In the genomic region with DNA sequence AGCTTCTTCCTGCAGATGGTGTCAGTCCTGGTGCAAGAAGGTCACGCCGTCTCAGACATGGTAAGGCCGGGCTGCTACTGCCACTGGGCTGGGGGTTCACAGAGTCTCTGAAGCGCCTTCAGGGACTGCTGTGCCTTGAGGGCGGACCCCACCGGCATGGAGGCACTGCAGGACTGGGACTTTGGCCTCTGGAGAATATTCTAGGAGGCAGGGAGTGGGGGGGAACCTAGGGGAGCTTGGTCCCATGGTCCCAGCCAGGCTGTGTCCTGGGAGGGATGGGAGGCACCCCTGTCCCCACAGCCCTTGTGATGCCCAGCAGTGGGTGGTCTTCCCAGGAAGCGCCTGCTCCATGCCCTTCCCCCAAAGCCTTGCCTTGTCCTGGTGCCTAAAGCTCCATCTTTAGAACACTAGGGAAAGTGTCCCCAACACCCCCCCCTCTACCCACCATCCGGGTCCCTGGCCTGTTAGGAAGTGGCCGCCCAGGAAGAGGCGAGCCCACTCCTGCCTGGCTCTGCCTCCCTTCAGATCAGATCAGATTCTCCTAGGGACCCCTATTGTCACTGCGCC, we compare ENCODE assay signal across 26 cellular contexts. TPM values are rescaled to one million over a fixed set of nuclear protein-coding genes. Genes with fewer than 3 reads are reported as not detected.
DNase-seq lines count a peak whose midpoint lies in the region; ATAC-seq, FAIRE-seq and TF ChIP-seq lines count a peak whose summit lies in the region.
"Had no signal": no experiment of that assay in that cellular context is flagged by ENCODE, and none has a peak within 500 bp of the region (broad histone marks: within the 10 kb centered on the region; RNA-seq: fewer than 3 reads in every experiment).

No MANE protein-coding gene starts in this region.

- no peaks in the 10 kb centered on the region for H3K36me3 ChIP-seq in CD4-positive, CD25-positive, alpha-beta regulatory T cell (ENCODE audit: control insufficient read depth, insufficient read depth, low read length)
- H3K36me3 ChIP-seq in HUES6 (ENCODE audit: control insufficient read depth, insufficient read depth, low read length) (no peaks in the 10 kb centered on the region), endothelial cell of umbilical vein (ENCODE audit: control insufficient read depth in 2 of 2, extremely low read depth in 1 of 2, insufficient read depth in 2 of 2, low read length in 2 of 2) (no peaks in the 10 kb centered on the region)
- H3K36me3 ChIP-seq: SJSA1, uterus had no signal

- H3K9me3 Mint-ChIP-seq in CD4-positive, CD25-positive, alpha-beta regulatory T cell: peaks cover 0 to 1% (median 0%) of the 10 kb centered on the region in 7 donors
- no peaks in the 10 kb centered on the region for H3K9me3 Mint-ChIP-seq in naive B cell
- H3K9me3 Mint-ChIP-seq: activated CD8-positive, alpha-beta T cell treated with anti-CD3 and anti-CD28 coated beads for 36 hours; memory B cell; stimulated activated memory B cell treated with anti-CD40 and anti-IgM and Interleukin-4, amounts not matched to agents 10 μg/mL and 1 μg/mL and 100 μg/mL, for 72 hours; T-cell had no signal

- dilution Hi-C loops in endothelial cell of umbilical vein (cut with MboI; ENCODE audit: extremely low pct_ligation_motif_present, low sequenced_read_pairs): no loop called here

- H3K4me1 ChIP-seq in CD4-positive, CD25-positive, alpha-beta regulatory T cell (ENCODE audit: control insufficient read depth, insufficient read depth, low read length, poor library complexity, severe bottlenecking): peaks cover 32% of the 10 kb centered on the region
- H3K4me1 ChIP-seq in HUES6 (ENCODE audit: control insufficient read depth, insufficient read depth, low read length): peaks cover 23% of the 10 kb centered on the region
- peaks cover 13% of the 10 kb centered on the region for H3K4me1 ChIP-seq in endothelial cell of umbilical vein (ENCODE audit: control insufficient read depth, extremely low read depth, insufficient read depth, low read length)

- peaks cover 0 to 20% (median 5%) of the 10 kb centered on the region in 4 donors for H3K4me1 Mint-ChIP-seq in CD4-positive, CD25-positive, alpha-beta regulatory T cell
- H3K4me1 Mint-ChIP-seq in naive B cell: peaks cover 17 to 25% (median 23%) of the 10 kb centered on the region in 3 donors

- POLR2A ChIA-PET in endothelial cell of umbilical vein (lab: Charles Lee): interaction anchor here (0.6 kb wide), 1 partner anchor 326 kb away, joined by 5 read pairs; no protein-coding TSS in a partner anchor

- no peak overlapping the region for H3K27ac ChIP-seq in CD4-positive, CD25-positive, alpha-beta regulatory T cell (ENCODE audit: insufficient read depth, low read length, poor library complexity, severe bottlenecking)
- no peak overlapping the region for H3K27ac ChIP-seq in HUES6 (ENCODE audit: low read depth, low read length)
- no peak overlapping the region for H3K27ac ChIP-seq in endothelial cell of umbilical vein (ENCODE audit: insufficient read depth, low read depth, low read length)
- H3K27ac ChIP-seq: coronary artery, SJSA1, uterus had no signal

- H3K4me3 ChIP-seq in CD4-positive, CD25-positive, alpha-beta regulatory T cell (ENCODE audit: low read depth, low read length): no peak overlapping the region
- H3K4me3 ChIP-seq in HUES6 (ENCODE audit: low read depth, low read length) (peak overlapping the region; percentile 65), endothelial cell of umbilical vein (replicated peaks in 1 of 3; ENCODE audit: insufficient read depth in 1 of 3, low read depth in 1 of 3, low read length in 3 of 3) (no peak overlapping the region)
- H3K4me3 ChIP-seq: coronary artery, SJSA1, uterus had no signal

- H4K20me1 ChIP-seq in endothelial cell of umbilical vein (replicated peaks; ENCODE audit: control insufficient read depth, extremely low read depth, insufficient read depth, low read length): no peaks in the 10 kb centered on the region

- no peak overlapping the region for H3K9ac ChIP-seq in HUES6 (ENCODE audit: low read length)
- H3K9ac ChIP-seq in endothelial cell of umbilical vein (replicated peaks; ENCODE audit: extremely low read depth, insufficient read depth, low read length): no peak overlapping the region

- H3K27me3 Mint-ChIP-seq in CD4-positive, CD25-positive, alpha-beta regulatory T cell: peaks cover 46% of the 10 kb centered on the region
- peaks cover 6 to 23% (median 12%) of the 10 kb centered on the region in 3 donors for H3K27me3 Mint-ChIP-seq in naive B cell
- H3K27me3 Mint-ChIP-seq: stimulated activated memory B cell treated with anti-CD40 and anti-IgM and Interleukin-4, amounts not matched to agents 10 μg/mL and 1 μg/mL and 100 μg/mL, for 72 hours had no signal

- DNase-seq in CD4-positive, CD25-positive, alpha-beta regulatory T cell: no peak
- DNase-seq in endothelial cell of umbilical vein (ENCODE audit: low read depth, low spot score): no peak
- DNase-seq in naive B cell: no peak
- no peak for DNase-seq in effector CD4-positive, alpha-beta T cell
- no peak for DNase-seq in T-helper 2 cell
- DNase-seq: activated CD8-positive, alpha-beta T cell treated with anti-CD3 and anti-CD28 coated beads for 36 hours; activated gamma-delta T cell; amygdala; Kasumi-1; NCI-H1048; NCI-H187 treated with DMSO at 0.1 percent for 48 hours; T-cell; uterus had no signal

- no peak for FAIRE-seq in endothelial cell of umbilical vein (lab: Jason Lieb, UNC)
- FAIRE-seq: bronchial epithelial cell, D721Med, endometrium had no signal

- peak overlapping the region in 3 of 4 donors; percentile 10 to 48 (median 24) for H3K4me3 Mint-ChIP-seq in CD4-positive, CD25-positive, alpha-beta regulatory T cell
- H3K4me3 Mint-ChIP-seq in naive B cell: peak overlapping the region in 5 of 8 donors; percentile 33 to 59 (median 45)
- H3K4me3 Mint-ChIP-seq: activated CD8-positive, alpha-beta T cell treated with anti-CD3 and anti-CD28 coated beads for 36 hours had no signal

- no peak for ATAC-seq in CD4-positive, CD25-positive, alpha-beta regulatory T cell (ENCODE audit: low read depth in 2 of 2)
- ATAC-seq in naive B cell (ENCODE audit: low read depth in 2 of 2) (no peak), GM21529 (IDR thresholded peaks at IDR 0.05; ENCODE audit: unreplicated experiment) (no peak), HG02970 (IDR thresholded peaks at IDR 0.05; ENCODE audit: low FRiP score, unreplicated experiment) (no peak)
- ATAC-seq: activated CD4-positive, CD25-positive, alpha-beta regulatory T cell treated with anti-CD3 and anti-CD28 coated beads, Interleukin-2, amount 50 U/mL, for 24 hours; activated CD8-positive, alpha-beta T cell treated with anti-CD3 and anti-CD28 coated beads for 36 hours; stimulated activated memory B cell treated with anti-CD40 and anti-IgM and Interleukin-4, amounts not matched to agents 10 μg/mL and 1 μg/mL and 100 μg/mL, for 72 hours had no signal

- intact Hi-C loops in endothelial cell of umbilical vein (cut with micrococcal nuclease): no loop called here

- H3K36me3 Mint-ChIP-seq in CD4-positive, CD25-positive, alpha-beta regulatory T cell: no peaks in the 10 kb centered on the region
- peaks cover 0 to 7% of the 10 kb centered on the region in 2 donors for H3K36me3 Mint-ChIP-seq in naive B cell
- H3K36me3 Mint-ChIP-seq: memory B cell; stimulated activated memory B cell treated with anti-CD40 and anti-IgM and Interleukin-4, amounts not matched to agents 10 μg/mL and 1 μg/mL and 100 μg/mL, for 72 hours; T-cell had no signal

- H3K79me2 ChIP-seq in endothelial cell of umbilical vein (ENCODE audit: control insufficient read depth, insufficient read depth, low read length): no peaks in the 10 kb centered on the region

- H3K27ac Mint-ChIP-seq in CD4-positive, CD25-positive, alpha-beta regulatory T cell: peak overlapping the region in 1 of 3 donors; percentile 43
- H3K27ac Mint-ChIP-seq in naive B cell: peak overlapping the region in 1 of 6 donors; percentile 28
- H3K27ac Mint-ChIP-seq: activated CD8-positive, alpha-beta T cell treated with anti-CD3 and anti-CD28 coated beads for 36 hours; memory B cell; T-cell had no signal

- CTCF ChIA-PET in endothelial cell of umbilical vein (lab: Charles Lee): interaction anchor here (1.0 to 1.9 kb wide), 3 partner anchors 149 to 485 kb away, joined by 3 to 13 read pairs (median 6); no protein-coding TSS in a partner anchor

- H3K9me1 ChIP-seq in endothelial cell of umbilical vein (replicated peaks; ENCODE audit: control insufficient read depth, extremely low read depth, insufficient read depth, low read length): no peaks in the 10 kb centered on the region

- H2AFZ ChIP-seq in endothelial cell of umbilical vein (ENCODE audit: low read depth, low read length): no peak overlapping the region

- H3K9me3 ChIP-seq in CD4-positive, CD25-positive, alpha-beta regulatory T cell (ENCODE audit: control insufficient read depth in 2 of 2, low read length in 2 of 2): no peaks in the 10 kb centered on the region
- no peaks in the 10 kb centered on the region for H3K9me3 ChIP-seq in HUES6 (ENCODE audit: control insufficient read depth, insufficient read depth, low read depth, low read length)
- H3K9me3 ChIP-seq in endothelial cell of umbilical vein (replicated peaks; ENCODE audit: control insufficient read depth, insufficient read depth, low read length): no peaks in the 10 kb centered on the region
- H3K9me3 ChIP-seq: SJSA1, uterus had no signal

- peaks cover 4% of the 10 kb centered on the region for H3K27me3 ChIP-seq in CD4-positive, CD25-positive, alpha-beta regulatory T cell (ENCODE audit: control insufficient read depth, insufficient read depth, low read length)
- H3K27me3 ChIP-seq in HUES6 (ENCODE audit: control insufficient read depth, insufficient read depth, low read length) (peaks cover 89% of the 10 kb centered on the region), endothelial cell of umbilical vein (ENCODE audit: control insufficient read depth in 2 of 2, insufficient read depth in 2 of 2, low read length in 2 of 2) (peaks cover 42 to 57% of the 10 kb centered on the region in 2 experiments)

- TF ChIP-seq CTCF in endothelial cell of umbilical vein (IDR thresholded peaks at IDR 0.05; ENCODE audit: extremely low read depth in 1 of 2, insufficient read depth in 1 of 2, low read depth in 1 of 2, low read length in 2 of 2): no peak

- no peak for TF ChIP-seq POLR2A in endothelial cell of umbilical vein (IDR thresholded peaks at IDR 0.05; ENCODE audit: low read depth, low read length)

- H3K4me2 ChIP-seq in endothelial cell of umbilical vein (ENCODE audit: insufficient read depth, low read length): no peak overlapping the region

- BruUV-seq in endothelial cell of umbilical vein (replicated peaks; lab: Mats Ljungman, UMichigan): no TSS peak

RNA-seq across cellular contexts. Expression of gene AMN, which starts 1.5 kb away (rescaled TPM):
- 0.86 TPM for total RNA-seq in CD4-positive, CD25-positive, alpha-beta regulatory T cell
- 1 to 10 TPM in 1 of 4 donors, under 1 TPM in 2, not detected in 1; 0.24 to 2.2 (median 0.46) TPM for polyA plus RNA-seq in CD4-positive, CD25-positive, alpha-beta regulatory T cell
- total RNA-seq in endothelial cell of umbilical vein: not detected in 2 replicates
- polyA plus RNA-seq in endothelial cell of umbilical vein: 0.03 and 0.05 TPM in 2 replicates
- not detected in 2 replicates for polyA plus RNA-seq in endothelial cell of umbilical vein (2011; cell fraction: cytosol; rRNA removed)
- polyA plus RNA-seq in endothelial cell of umbilical vein (2011; cell fraction: nucleus; rRNA removed): 0.13 and 0.25 TPM in 2 replicates
- not detected in 2 replicates for polyA plus RNA-seq in endothelial cell of umbilical vein (2012)
- not detected in 2 replicates for polyA minus RNA-seq in endothelial cell of umbilical vein
- not detected for polyA minus RNA-seq in endothelial cell of umbilical vein (2011; cell fraction: cytosol; rRNA and poly(A)+ RNA removed)
- 0.19 TPM in 1 of 2 replicates, not detected in the other for polyA minus RNA-seq in endothelial cell of umbilical vein (2011; cell fraction: nucleus; rRNA and poly(A)+ RNA removed)
- 1 to 10 TPM; 1.8 to 5.7 (median 2.4) TPM for polyA plus RNA-seq in naive B cell (ENCODE audit: low read depth in 6 of 6)
- total RNA-seq: RPMI7951, SJSA1 had no signal
- polyA plus RNA-seq: fibroblast of lung had no signal
